Comparison of ENCODE assay signal across 26 cellular contexts in the genomic region with DNA sequence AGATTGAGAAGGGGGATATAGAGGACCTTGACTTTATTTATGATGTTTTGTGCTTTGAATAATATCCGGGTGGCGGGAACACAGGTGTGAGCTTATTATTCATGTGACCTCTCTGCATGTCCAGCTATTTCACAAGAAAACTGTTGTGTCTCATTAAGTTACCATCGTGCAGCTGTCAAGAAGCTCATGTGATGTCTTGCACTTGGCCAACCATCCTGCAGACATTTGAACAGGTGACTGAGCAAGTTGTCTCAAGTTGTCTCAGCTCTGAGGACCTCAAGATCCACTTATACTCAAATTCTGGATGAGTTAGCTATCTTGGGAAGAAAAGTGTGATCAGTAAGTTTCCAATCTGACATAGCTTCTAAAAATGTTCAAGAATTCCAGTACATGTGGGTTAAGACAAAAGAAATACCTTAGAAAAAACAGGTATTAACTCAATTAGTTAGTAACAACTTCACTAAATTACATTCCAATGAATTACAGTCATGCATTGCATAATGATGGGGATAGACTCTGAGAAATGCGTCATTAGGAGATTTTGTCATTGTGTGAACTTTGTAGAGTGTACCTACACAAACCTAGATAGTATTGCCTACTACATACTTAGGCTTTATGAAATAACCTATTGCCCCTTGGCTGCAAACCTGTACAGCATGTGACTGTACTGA.
DNase-seq lines count a peak whose midpoint lies in the region; ATAC-seq, FAIRE-seq and TF ChIP-seq lines count a peak whose summit lies in the region.
"Had no signal": no experiment of that assay in that cellular context is flagged by ENCODE, and none has a peak within 500 bp of the region (broad histone marks: within the 10 kb centered on the region; RNA-seq: fewer than 3 reads in every experiment).

No MANE protein-coding gene starts in this region.

- no peak overlapping the region for H3K27ac ChIP-seq in naive thymus-derived CD4-positive, alpha-beta T cell (ENCODE audit: low read depth, low read length)
- H3K27ac ChIP-seq: dorsolateral prefrontal cortex, neural progenitor cell, RWPE1 had no signal

- no peak overlapping the region for H3K4me3 ChIP-seq in naive thymus-derived CD4-positive, alpha-beta T cell (ENCODE audit: low read length)
- H3K4me3 ChIP-seq: dorsolateral prefrontal cortex, neural progenitor cell had no signal

- H3K4me3 Mint-ChIP-seq in activated CD8-positive, alpha-beta T cell treated with anti-CD3 and anti-CD28 coated beads for 36 hours, result no peak overlapping the region
- no peak overlapping the region for H3K4me3 Mint-ChIP-seq in activated CD8-positive, alpha-beta T cell treated with anti-CD3 and anti-CD28 coated beads, Interleukin-2, amount 10 ng/mL, durations not matched to agents 7 days and 5 days
- no peak overlapping the region for H3K4me3 Mint-ChIP-seq in activated naive CD8-positive, alpha-beta T cell treated with anti-CD3 and anti-CD28 coated beads, Interleukin-2, amount 50 U/mL, for 24 hours
- peak overlapping the region in 7 of 10 donors; percentile 22 to 71 (median 55) for H3K4me3 Mint-ChIP-seq in naive thymus-derived CD4-positive, alpha-beta T cell
- H3K4me3 Mint-ChIP-seq in HFFc6, result no peak overlapping the region
- H3K4me3 Mint-ChIP-seq: activated B cell treated with CpG ODN at 0.5 μM for 24 hours; activated T-helper 1 cell treated with anti-CD3 and anti-CD28 coated beads, Interleukin-12 subunit alpha, Interleukin-12 subunit beta, Interleukin-2, Interleukin-4 antibody, amounts not matched to agents 30 ng/mL and 10 ng/mL and 1 ng/mL, durations not matched to agents 14 hours and 24 hours and 36 hours; B cell; IgD-negative memory B cell; neural progenitor cell had no signal

- peak; percentile 9 for FAIRE-seq in HTR-8/SVneo (lab: Jason Lieb, UNC)
- FAIRE-seq: A204.1, endothelial cell of umbilical vein, H1 had no signal

- H3K9me3 Mint-ChIP-seq in activated CD8-positive, alpha-beta T cell treated with anti-CD3 and anti-CD28 coated beads for 36 hours, result peaks cover 3% of the 10 kb centered on the region
- H3K9me3 Mint-ChIP-seq in activated CD8-positive, alpha-beta T cell treated with anti-CD3 and anti-CD28 coated beads, Interleukin-2, amount 10 ng/mL, durations not matched to agents 7 days and 5 days (ENCODE audit: insufficient read depth), result no peaks in the 10 kb centered on the region
- H3K9me3 Mint-ChIP-seq in activated naive CD8-positive, alpha-beta T cell treated with anti-CD3 and anti-CD28 coated beads, Interleukin-2, amount 50 U/mL, for 24 hours, result no peaks in the 10 kb centered on the region
- H3K9me3 Mint-ChIP-seq in naive thymus-derived CD4-positive, alpha-beta T cell, result peaks cover 0 to 1% (median 0%) of the 10 kb centered on the region in 11 donors
- H3K9me3 Mint-ChIP-seq in HFFc6, result no peaks in the 10 kb centered on the region
- H3K9me3 Mint-ChIP-seq: activated B cell treated with CpG ODN at 0.5 μM for 24 hours; activated T-helper 1 cell treated with anti-CD3 and anti-CD28 coated beads, Interleukin-12 subunit alpha, Interleukin-12 subunit beta, Interleukin-2, Interleukin-4 antibody, amounts not matched to agents 30 ng/mL and 10 ng/mL and 1 ng/mL, durations not matched to agents 14 hours and 24 hours and 36 hours; neural progenitor cell had no signal

- intact Hi-C loops in activated CD8-positive, alpha-beta T cell treated with anti-CD3 and anti-CD28 coated beads for 36 hours (cut with micrococcal nuclease), result no loop called here
- intact Hi-C loops in naive thymus-derived CD4-positive, alpha-beta T cell (cut with micrococcal nuclease), result loop anchor here in 1 of 2 donors (1.0 kb wide), 1 partner anchor 8 kb away; no protein-coding TSS in a partner anchor

- no peaks in the 10 kb centered on the region for H3K9me3 ChIP-seq in naive thymus-derived CD4-positive, alpha-beta T cell (ENCODE audit: control insufficient read depth in 2 of 3, low read length in 3 of 3)
- H3K9me3 ChIP-seq: SK-N-SH had no signal

- CTCF ChIA-PET in activated CD8-positive, alpha-beta T cell treated with anti-CD3 and anti-CD28 coated beads for 36 hours (lab: Charles Lee), result interaction anchor here (0.7 to 1.2 kb wide), 3 partner anchors 9 to 25 kb away, joined by 3 read pairs; no protein-coding TSS in a partner anchor
- CTCF ChIA-PET in activated CD8-positive, alpha-beta T cell treated with anti-CD3 and anti-CD28 coated beads, Interleukin-2, amount 10 ng/mL, durations not matched to agents 7 days and 5 days (lab: Charles Lee), result interaction anchor here (1.0 to 1.6 kb wide), 7 partner anchors 13 to 43 kb away, joined by 3 to 6 read pairs (median 5); no protein-coding TSS in a partner anchor
- CTCF ChIA-PET in naive thymus-derived CD4-positive, alpha-beta T cell (lab: Charles Lee), result interaction anchor here (1.0 to 1.2 kb wide), 2 partner anchors 8 to 28 kb away, joined by 3 read pairs; no protein-coding TSS in a partner anchor

- H3K27me3 Mint-ChIP-seq in activated CD8-positive, alpha-beta T cell treated with anti-CD3 and anti-CD28 coated beads for 36 hours, result no peaks in the 10 kb centered on the region
- H3K27me3 Mint-ChIP-seq in activated CD8-positive, alpha-beta T cell treated with anti-CD3 and anti-CD28 coated beads, Interleukin-2, amount 10 ng/mL, durations not matched to agents 7 days and 5 days (ENCODE audit: low read depth), result no peaks in the 10 kb centered on the region
- H3K27me3 Mint-ChIP-seq in activated naive CD8-positive, alpha-beta T cell treated with anti-CD3 and anti-CD28 coated beads, Interleukin-2, amount 50 U/mL, for 24 hours, result no peaks in the 10 kb centered on the region
- H3K27me3 Mint-ChIP-seq in naive thymus-derived CD4-positive, alpha-beta T cell, result no peaks in the 10 kb centered on the region
- no peaks in the 10 kb centered on the region; the same call in 1 of the 2 replicates for H3K27me3 Mint-ChIP-seq in HFFc6 (ENCODE audit: insufficient read depth)
- H3K27me3 Mint-ChIP-seq: activated B cell treated with CpG ODN at 0.5 μM for 24 hours, B cell, progenitor cell of endocrine pancreas had no signal

- H3K36me3 Mint-ChIP-seq in activated CD8-positive, alpha-beta T cell treated with anti-CD3 and anti-CD28 coated beads for 36 hours (ENCODE audit: low read depth), result peaks cover 62% of the 10 kb centered on the region
- peaks cover 35% of the 10 kb centered on the region for H3K36me3 Mint-ChIP-seq in activated CD8-positive, alpha-beta T cell treated with anti-CD3 and anti-CD28 coated beads, Interleukin-2, amount 10 ng/mL, durations not matched to agents 7 days and 5 days (ENCODE audit: low read depth)
- H3K36me3 Mint-ChIP-seq in activated naive CD8-positive, alpha-beta T cell treated with anti-CD3 and anti-CD28 coated beads, Interleukin-2, amount 50 U/mL, for 24 hours (ENCODE audit: low read depth), result peaks cover 42% of the 10 kb centered on the region
- peaks cover 0 to 47% (median 37%) of the 10 kb centered on the region in 5 donors for H3K36me3 Mint-ChIP-seq in naive thymus-derived CD4-positive, alpha-beta T cell
- H3K36me3 Mint-ChIP-seq in HFFc6 (ENCODE audit: low read depth), result peaks cover 39% of the 10 kb centered on the region
- H3K36me3 Mint-ChIP-seq: IgD-negative memory B cell, neural progenitor cell had no signal

- H3K4me1 Mint-ChIP-seq in activated CD8-positive, alpha-beta T cell treated with anti-CD3 and anti-CD28 coated beads for 36 hours (ENCODE audit: low read depth), result peaks cover 61% of the 10 kb centered on the region
- H3K4me1 Mint-ChIP-seq in activated CD8-positive, alpha-beta T cell treated with anti-CD3 and anti-CD28 coated beads, Interleukin-2, amount 10 ng/mL, durations not matched to agents 7 days and 5 days (ENCODE audit: low read depth), result peaks cover 28% of the 10 kb centered on the region
- peaks cover 72% of the 10 kb centered on the region for H3K4me1 Mint-ChIP-seq in activated naive CD8-positive, alpha-beta T cell treated with anti-CD3 and anti-CD28 coated beads, Interleukin-2, amount 50 U/mL, for 24 hours
- H3K4me1 Mint-ChIP-seq in naive thymus-derived CD4-positive, alpha-beta T cell, result peaks cover 20 to 89% (median 78%) of the 10 kb centered on the region in 7 donors
- peaks cover 60% of the 10 kb centered on the region for H3K4me1 Mint-ChIP-seq in HFFc6 (ENCODE audit: low read depth)
- H3K4me1 Mint-ChIP-seq: activated B cell treated with CpG ODN at 0.5 μM for 24 hours, B cell had no signal

- H3K27me3 ChIP-seq in naive thymus-derived CD4-positive, alpha-beta T cell (ENCODE audit: control insufficient read depth in 2 of 2, insufficient read depth in 2 of 2, low read length in 2 of 2), result no peaks in the 10 kb centered on the region
- H3K27me3 ChIP-seq: dorsolateral prefrontal cortex, neural progenitor cell had no signal

- POLR2A ChIA-PET in activated CD8-positive, alpha-beta T cell treated with anti-CD3 and anti-CD28 coated beads for 36 hours (lab: Charles Lee), result interaction anchor here (0.8 to 1.2 kb wide), 3 partner anchors 10 to 23 kb away, joined by 3 to 4 read pairs (median 3); no protein-coding TSS in a partner anchor
- POLR2A ChIA-PET in activated CD8-positive, alpha-beta T cell treated with anti-CD3 and anti-CD28 coated beads, Interleukin-2, amount 10 ng/mL, durations not matched to agents 7 days and 5 days (lab: Charles Lee), result no interaction called here
- POLR2A ChIA-PET in naive thymus-derived CD4-positive, alpha-beta T cell (lab: Charles Lee), result interaction anchor here (0.6 to 2.6 kb wide), 6 partner anchors 8 to 34 kb away, joined by 3 to 11 read pairs (median 4); no protein-coding TSS in a partner anchor

- H3K4me1 ChIP-seq in naive thymus-derived CD4-positive, alpha-beta T cell (ENCODE audit: control insufficient read depth in 2 of 2, insufficient read depth in 2 of 2, low read length in 2 of 2), result peaks cover 28 to 41% of the 10 kb centered on the region in 2 donors
- H3K4me1 ChIP-seq: neural progenitor cell had no signal

- peak overlapping the region; percentile 41 for H3K27ac Mint-ChIP-seq in activated CD8-positive, alpha-beta T cell treated with anti-CD3 and anti-CD28 coated beads for 36 hours
- no peak overlapping the region for H3K27ac Mint-ChIP-seq in activated CD8-positive, alpha-beta T cell treated with anti-CD3 and anti-CD28 coated beads, Interleukin-2, amount 10 ng/mL, durations not matched to agents 7 days and 5 days
- H3K27ac Mint-ChIP-seq in activated naive CD8-positive, alpha-beta T cell treated with anti-CD3 and anti-CD28 coated beads, Interleukin-2, amount 50 U/mL, for 24 hours, result peak overlapping the region; percentile 30
- peak overlapping the region in 8 of 9 donors; percentile 7 to 90 (median 65) for H3K27ac Mint-ChIP-seq in naive thymus-derived CD4-positive, alpha-beta T cell
- no peak overlapping the region for H3K27ac Mint-ChIP-seq in HFFc6
- H3K27ac Mint-ChIP-seq: activated B cell treated with CpG ODN at 0.5 μM for 24 hours; activated T-helper 1 cell treated with anti-CD3 and anti-CD28 coated beads, Interleukin-12 subunit alpha, Interleukin-12 subunit beta, Interleukin-2, Interleukin-4 antibody, amounts not matched to agents 30 ng/mL and 10 ng/mL and 1 ng/mL, durations not matched to agents 14 hours and 24 hours and 36 hours; B cell; IgD-negative memory B cell; neural progenitor cell; progenitor cell of endocrine pancreas had no signal

- no peak for TF ChIP-seq CTCF in activated CD8-positive, alpha-beta T cell treated with anti-CD3 and anti-CD28 coated beads for 36 hours (IDR thresholded peaks at IDR 0.05)
- TF ChIP-seq CTCF in HFFc6 (IDR thresholded peaks at IDR 0.05), result no peak

- DNase-seq in activated CD8-positive, alpha-beta T cell treated with anti-CD3 and anti-CD28 coated beads for 36 hours, result no peak
- no peak for DNase-seq in activated CD8-positive, alpha-beta T cell treated with anti-CD3 and anti-CD28 coated beads, Interleukin-2, amount 10 ng/mL, durations not matched to agents 7 days and 5 days
- DNase-seq in HTR-8/SVneo (ENCODE audit: insufficient read length, low spot score), result no peak
- DNase-seq in activated naive CD8-positive, alpha-beta T cell treated with anti-CD3 and anti-CD28 coated beads, Interleukin-2, amount 50 U/mL, for 24 hours, result no peak
- no peak for DNase-seq in naive thymus-derived CD4-positive, alpha-beta T cell
- DNase-seq in NCI-H1105 (lab: John Stamatoyannopoulos, UW), result no peak
- DNase-seq in HFFc6, result no peak
- DNase-seq in dedifferentiated amniotic fluid mesenchymal stem cell (ENCODE audit: extremely low spot score), result no peak
- DNase-seq: activated B cell treated with CpG ODN at 0.5 μM for 24 hours, amniotic stem cell, dorsolateral prefrontal cortex, NCI-H1694, NCI-H2171 treated with DMSO at 0.1 percent for 48 hours, NCI-H526, SK-N-SH, substantia nigra, T-helper 9 cell had no signal

- H3K36me3 ChIP-seq in naive thymus-derived CD4-positive, alpha-beta T cell (ENCODE audit: control insufficient read depth in 2 of 3, insufficient read depth in 3 of 3, low read length in 3 of 3), result no peaks in the 10 kb centered on the region
- H3K36me3 ChIP-seq: neural progenitor cell had no signal

- ATAC-seq in activated CD8-positive, alpha-beta T cell treated with anti-CD3 and anti-CD28 coated beads for 36 hours, result no peak
- no peak for ATAC-seq in activated CD8-positive, alpha-beta T cell treated with anti-CD3 and anti-CD28 coated beads, Interleukin-2, amount 10 ng/mL, durations not matched to agents 7 days and 5 days
- ATAC-seq in activated naive CD8-positive, alpha-beta T cell treated with anti-CD3 and anti-CD28 coated beads, Interleukin-2, amount 50 U/mL, for 24 hours, result no peak
- no peak for ATAC-seq in naive thymus-derived CD4-positive, alpha-beta T cell

Comparison
In these comparisons a context has a peak if more than half of its experiments do, and no peak if none do; other contexts are left out.
1. H3K27ac Mint-ChIP-seq: peak in activated CD8-positive, alpha-beta T cell treated with anti-CD3 and anti-CD28 coated beads for 36 hours (single experiment), activated naive CD8-positive, alpha-beta T cell treated with anti-CD3 and anti-CD28 coated beads, Interleukin-2, amount 50 U/mL, for 24 hours (single experiment) and naive thymus-derived CD4-positive, alpha-beta T cell (8 of 9); none in activated CD8-positive, alpha-beta T cell treated with anti-CD3 and anti-CD28 coated beads, Interleukin-2, amount 10 ng/mL, durations not matched to agents 7 days and 5 days (single experiment) and HFFc6 (single experiment).
2. H3K4me3 Mint-ChIP-seq: peak in naive thymus-derived CD4-positive, alpha-beta T cell (7 of 10); none in activated CD8-positive, alpha-beta T cell treated with anti-CD3 and anti-CD28 coated beads for 36 hours (single experiment), activated CD8-positive, alpha-beta T cell treated with anti-CD3 and anti-CD28 coated beads, Interleukin-2, amount 10 ng/mL, durations not matched to agents 7 days and 5 days (single experiment), activated naive CD8-positive, alpha-beta T cell treated with anti-CD3 and anti-CD28 coated beads, Interleukin-2, amount 50 U/mL, for 24 hours (single experiment) and HFFc6 (single experiment).